18 cellular contexts compared by ENCODE assay signal in the genomic region with DNA sequence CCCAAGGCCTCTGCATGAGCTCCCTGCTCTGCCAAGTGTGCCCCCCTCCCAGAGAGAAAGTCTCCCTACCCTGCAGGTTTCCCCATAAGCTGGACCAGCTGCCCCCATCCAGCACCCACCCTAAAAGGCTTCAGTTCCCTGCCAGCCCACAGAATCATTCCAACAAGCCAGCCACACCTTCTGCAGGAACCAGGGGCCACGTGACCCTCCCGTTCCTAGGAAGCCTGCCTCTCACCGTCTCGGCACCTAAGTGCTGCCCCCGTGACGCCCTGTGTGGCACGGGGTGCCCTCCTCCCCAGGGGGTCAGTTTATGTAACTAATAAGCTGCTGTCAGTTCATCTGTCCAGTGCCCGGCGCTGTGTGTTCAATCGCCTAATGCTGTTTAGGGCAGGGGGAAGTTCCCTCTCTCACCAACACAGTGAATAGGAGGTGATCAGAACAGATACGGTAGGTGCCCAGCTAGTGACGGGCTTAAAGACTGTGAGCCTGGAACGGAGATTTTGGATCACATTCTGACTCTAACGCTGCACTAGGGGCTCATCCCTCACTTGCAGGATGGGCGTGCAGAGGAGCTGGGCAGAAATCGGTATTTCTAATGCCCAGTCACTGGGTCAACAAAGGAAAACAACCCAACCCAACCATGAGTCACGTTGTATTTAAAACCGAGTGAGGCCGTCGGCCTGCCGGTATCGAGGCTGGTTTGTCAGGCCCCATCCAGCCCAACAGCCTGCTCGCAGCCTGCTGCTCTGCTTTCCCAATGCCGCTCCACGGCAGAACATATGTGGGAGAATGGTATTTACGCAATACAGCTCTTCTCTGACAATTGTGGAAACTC. TPM values are rescaled to one million over a fixed set of nuclear protein-coding genes. Genes with fewer than 3 reads are reported as not detected.
DNase-seq lines count a peak whose midpoint lies in the region; ATAC-seq, FAIRE-seq and TF ChIP-seq lines count a peak whose summit lies in the region.
"Had no signal": no experiment of that assay in that cellular context is flagged by ENCODE, and none has a peak within 500 bp of the region (broad histone marks: within the 10 kb centered on the region; RNA-seq: fewer than 3 reads in every experiment).

No MANE protein-coding gene starts in this region.

- POLR2A ChIA-PET in OCI-LY7 (lab: Charles Lee), result no interaction called here

- H4K20me1 ChIP-seq in OCI-LY7 (ENCODE audit: insufficient read depth, low read length) (no peaks in the 10 kb centered on the region), mammary epithelial cell (ENCODE audit: insufficient read depth, low read length) (no peaks in the 10 kb centered on the region)
- H4K20me1 ChIP-seq: BLaER1 treated with 17β-estradiol and CSF1 and Interleukin-3, amounts not matched to agents 10 nM and 100 nM had no signal

- H3K27me3 Mint-ChIP-seq in activated naive CD4-positive, alpha-beta T cell treated with anti-CD3 and anti-CD28 coated beads, Interleukin-2, amount 10 ng/mL, durations not matched to agents 7 days and 5 days, result no peaks in the 10 kb centered on the region

- intact Hi-C loops in OCI-LY7 (cut with micrococcal nuclease; ENCODE audit: unreplicated experiment), result no loop called here
- intact Hi-C loops in mammary epithelial cell (cut with micrococcal nuclease), result no loop called here

- H3K36me3 Mint-ChIP-seq in activated naive CD4-positive, alpha-beta T cell treated with anti-CD3 and anti-CD28 coated beads, Interleukin-2, amount 10 ng/mL, durations not matched to agents 7 days and 5 days, result no peaks in the 10 kb centered on the region

- H3K4me1 ChIP-seq in RWPE2 (ENCODE audit: insufficient read depth, poor library complexity, severe bottlenecking) (peaks cover 4% of the 10 kb centered on the region), small intestine (ENCODE audit: control insufficient read depth in 2 of 2, insufficient read depth in 1 of 2, low read depth in 1 of 2, low read length in 1 of 2) (no peaks in the 10 kb centered on the region), OCI-LY7 (ENCODE audit: insufficient read depth, low read length, poor library complexity, severe bottlenecking) (no peaks in the 10 kb centered on the region), mammary epithelial cell (ENCODE audit: insufficient read depth, low read length) (no peaks in the 10 kb centered on the region)
- H3K4me1 ChIP-seq: BLaER1 treated with 17β-estradiol and CSF1 and Interleukin-3, amounts not matched to agents 10 nM and 100 nM had no signal

- no TSS peak for BruUV-seq in OCI-LY7 (replicated peaks; lab: Mats Ljungman, UMichigan)
- BruUV-seq in mammary epithelial cell (replicated peaks; lab: Mats Ljungman, UMichigan), result no TSS peak

- H3K9me3 Mint-ChIP-seq in activated naive CD4-positive, alpha-beta T cell treated with anti-CD3 and anti-CD28 coated beads, Interleukin-2, amount 10 ng/mL, durations not matched to agents 7 days and 5 days, result peaks cover 3% of the 10 kb centered on the region
- H3K9me3 Mint-ChIP-seq: H9 had no signal

- FAIRE-seq in small intestine (lab: Jason Lieb, UNC), result no peak
- FAIRE-seq: GM19239, HTR-8/SVneo had no signal

- CTCF ChIA-PET in activated naive CD4-positive, alpha-beta T cell treated with anti-CD3 and anti-CD28 coated beads, Interleukin-2, amount 10 ng/mL, durations not matched to agents 7 days and 5 days (lab: Charles Lee), result no interaction called here
- CTCF ChIA-PET in OCI-LY7 (lab: Charles Lee; ENCODE audit: unreplicated experiment) (no interaction called here), mammary epithelial cell (lab: Charles Lee; ENCODE audit: low non-redundant PET) (no interaction called here)

- TF ChIP-seq CTCF in RWPE2 (IDR thresholded peaks at IDR 0.05; ENCODE audit: poor library complexity, severe bottlenecking) (no peak), epithelial cell of esophagus (IDR thresholded peaks at IDR 0.05; ENCODE audit: insufficient read depth, low read depth, low read length, missing control alignments) (no peak), OCI-LY7 (conservative IDR thresholded peaks at IDR 0.05; ENCODE audit: low read length) (no peak), mammary epithelial cell (conservative IDR thresholded peaks at IDR 0.05 in 1 of 2, IDR thresholded peaks at IDR 0.05 in 1 of 2; ENCODE audit: extremely low read depth in 1 of 2, insufficient read depth in 1 of 2, low read depth in 1 of 2, low read length in 2 of 2) (no peak)

- no peak for DNase-seq in activated naive CD4-positive, alpha-beta T cell treated with anti-CD3 and anti-CD28 coated beads, Interleukin-2, amount 10 ng/mL, durations not matched to agents 7 days and 5 days
- DNase-seq in activated naive CD4-positive, alpha-beta T cell treated with Interleukin-2 at 50 U/mL for 16 hours, result no peak
- DNase-seq in RWPE2 (ENCODE audit: low spot score) (no peak), epithelial cell of esophagus (ENCODE audit: low read depth) (peak; percentile 43), small intestine (no peak), OCI-LY7 (ENCODE audit: low spot score) (no peak), NCI-H146 treated with DMSO at 0.1 percent for 48 hours (lab: John Stamatoyannopoulos, UW; ENCODE audit: unreplicated experiment) (no peak), mammary epithelial cell (no peak)
- DNase-seq: DMS53, H9, NCI-H1436 treated with DMSO at 0.1 percent for 48 hours, NCI-H226, NCI-H526 treated with DMSO at 0.1 percent for 48 hours, SHP77 had no signal

- H3K79me2 ChIP-seq in OCI-LY7 (ENCODE audit: insufficient read depth, low read depth, low read length) (no peaks in the 10 kb centered on the region), mammary epithelial cell (ENCODE audit: insufficient read depth, low read length) (no peaks in the 10 kb centered on the region)

- H3K9ac ChIP-seq in mammary epithelial cell (ENCODE audit: insufficient read depth, low read length), result no peak overlapping the region
- H3K9ac ChIP-seq: BLaER1 treated with 17β-estradiol and CSF1 and Interleukin-3, amounts not matched to agents 10 nM and 100 nM had no signal

- no peak overlapping the region for H3K4me3 Mint-ChIP-seq in activated naive CD4-positive, alpha-beta T cell treated with anti-CD3 and anti-CD28 coated beads, Interleukin-2, amount 10 ng/mL, durations not matched to agents 7 days and 5 days
- H3K4me3 Mint-ChIP-seq: H9 had no signal

- H3K4me1 Mint-ChIP-seq in activated naive CD4-positive, alpha-beta T cell treated with anti-CD3 and anti-CD28 coated beads, Interleukin-2, amount 10 ng/mL, durations not matched to agents 7 days and 5 days, result no peaks in the 10 kb centered on the region

- H3K9me3 ChIP-seq in RWPE2 (ENCODE audit: severe bottlenecking), result no peaks in the 10 kb centered on the region
- no peaks in the 10 kb centered on the region for H3K9me3 ChIP-seq in small intestine (ENCODE audit: control insufficient read depth, low read depth)
- no peaks in the 10 kb centered on the region for H3K9me3 ChIP-seq in OCI-LY7 (ENCODE audit: low read length)
- H3K9me3 ChIP-seq in mammary epithelial cell (replicated peaks; ENCODE audit: insufficient read depth, low read length), result no peaks in the 10 kb centered on the region

- H3K27ac Mint-ChIP-seq in activated naive CD4-positive, alpha-beta T cell treated with anti-CD3 and anti-CD28 coated beads, Interleukin-2, amount 10 ng/mL, durations not matched to agents 7 days and 5 days, result peak overlapping the region; percentile 35

- H3K36me3 ChIP-seq in RWPE2 (ENCODE audit: low read depth) (peaks cover 36% of the 10 kb centered on the region), small intestine (ENCODE audit: control insufficient read depth in 2 of 2, insufficient read depth in 2 of 2, low read length in 2 of 2) (no peaks in the 10 kb centered on the region), OCI-LY7 (ENCODE audit: insufficient read depth, low read length) (no peaks in the 10 kb centered on the region), mammary epithelial cell (ENCODE audit: insufficient read depth, low read length) (no peaks in the 10 kb centered on the region)

- no peak overlapping the region for H2AFZ ChIP-seq in OCI-LY7 (ENCODE audit: low read length)
- no peak overlapping the region for H2AFZ ChIP-seq in mammary epithelial cell (ENCODE audit: low read depth, low read length)

- H3K27ac ChIP-seq in RWPE2 (ENCODE audit: poor library complexity, severe bottlenecking), result no peak overlapping the region
- H3K27ac ChIP-seq in small intestine (ENCODE audit: low read depth in 1 of 2, low read length in 1 of 2), result no peak overlapping the region
- H3K27ac ChIP-seq in OCI-LY7 (ENCODE audit: low read depth, low read length, poor library complexity, severe bottlenecking), result no peak overlapping the region
- no peak overlapping the region for H3K27ac ChIP-seq in mammary epithelial cell (ENCODE audit: insufficient read depth, low read depth, low read length)
- H3K27ac ChIP-seq: 22Rv1; BLaER1 treated with 17β-estradiol and CSF1 and Interleukin-3, amounts not matched to agents 10 nM and 100 nM had no signal

- WGBS in small intestine, 3 donors, result 94 to 97% (median 95%) methylated on average over 26 of the region's 26 CpGs
- WGBS in mammary epithelial cell (ENCODE audit: low coverage, missing lambda C conversion rate), result 98% methylated on average over 25 of the region's 26 CpGs

- H3K4me2 ChIP-seq in OCI-LY7 (ENCODE audit: low read length), result no peak overlapping the region
- no peak overlapping the region for H3K4me2 ChIP-seq in mammary epithelial cell (ENCODE audit: insufficient read depth, low read depth, low read length)
- H3K4me2 ChIP-seq: BLaER1 treated with 17β-estradiol and CSF1 and Interleukin-3, amounts not matched to agents 10 nM and 100 nM had no signal

- H3K9me2 ChIP-seq in OCI-LY7 (ENCODE audit: insufficient read depth, low read length), result no peaks in the 10 kb centered on the region

- no peak overlapping the region for H3K4me3 ChIP-seq in RWPE2 (ENCODE audit: severe bottlenecking)
- no peak overlapping the region for H3K4me3 ChIP-seq in epithelial cell of esophagus (ENCODE audit: low read length)
- H3K4me3 ChIP-seq in small intestine (ENCODE audit: low read depth in 1 of 2, low read length in 2 of 2), result no peak overlapping the region
- H3K4me3 ChIP-seq in OCI-LY7 (ENCODE audit: low read depth, low read length, poor library complexity, severe bottlenecking), result no peak overlapping the region
- H3K4me3 ChIP-seq in mammary epithelial cell (replicated peaks in 1 of 3; ENCODE audit: insufficient read depth in 1 of 3, low read depth in 2 of 3, low read length in 3 of 3), result no peak overlapping the region
- H3K4me3 ChIP-seq: BLaER1 treated with 17β-estradiol and CSF1 and Interleukin-3, amounts not matched to agents 10 nM and 100 nM had no signal

- ATAC-seq in RWPE2 (ENCODE audit: low read depth), result peak; percentile 71

- dilution Hi-C loops in mammary epithelial cell (cut with HindIII; ENCODE audit: low sequenced_read_pairs), result no loop called here

- H3K27me3 ChIP-seq in RWPE2 (ENCODE audit: insufficient read depth, poor library complexity, severe bottlenecking) (no peaks in the 10 kb centered on the region), small intestine (ENCODE audit: control insufficient read depth in 2 of 2, insufficient read depth in 2 of 2, low read length in 2 of 2) (no peaks in the 10 kb centered on the region), mammary epithelial cell (ENCODE audit: insufficient read depth, low read length) (no peaks in the 10 kb centered on the region)
- H3K27me3 ChIP-seq: BLaER1 treated with 17β-estradiol and CSF1 and Interleukin-3, amounts not matched to agents 10 nM and 100 nM had no signal

- in situ Hi-C loops in mammary epithelial cell (cut with MboI; ENCODE audit: low sequenced_read_pairs in 2 of 2), result no loop called here

RNA-seq across cellular contexts. Expression of gene RAMACL, which starts 56.0 kb away (rescaled TPM):
- under 1 TPM in 1 of 3 donors, not detected in 2; 0.16 TPM for polyA plus RNA-seq in small intestine
- 0.41 TPM in 1 of 2 replicates, not detected in the other for total RNA-seq in OCI-LY7 (2014; rRNA removed; shearing (Covaris generic))
- total RNA-seq in OCI-LY7 (2022), result 0.30 and 0.33 TPM in 2 replicates
- 1 to 10 TPM in 1 of 2 donors, under 1 TPM in 1; 0.83 to 3.7 TPM for total RNA-seq in mammary epithelial cell
- 0.15 TPM for polyA plus RNA-seq in mammary epithelial cell
- not detected for polyA minus RNA-seq in mammary epithelial cell
